In genomic region chr1:44673675-44674112, GRCh38 we compare ENCODE assay signal across 8 cellular contexts. TPM values are rescaled to one million over a fixed set of nuclear protein-coding genes. Genes with fewer than 3 reads are reported as not detected.
DNase-seq lines count a peak whose midpoint lies in the region; TF ChIP-seq lines count a peak whose summit lies in the region.

No MANE protein-coding gene starts in this region.

- WGBS in endodermal cell (ENCODE audit: insufficient coverage in 1 of 2, insufficient read length in 1 of 2), 2 experiments, result 4 to 7% methylated on average over 9 to 16 of the region's 16 CpGs

- H3K9ac ChIP-seq in Loucy (ENCODE audit: low read depth, low read length, poor library complexity, severe bottlenecking), result peak overlapping the region; percentile 71
- H3K9ac ChIP-seq in endodermal cell (ENCODE audit: extremely low read depth, low read length, poor library complexity, severe bottlenecking), result peak overlapping the region; percentile 53
- H3K9ac ChIP-seq in neural progenitor cell, result peak overlapping the region; percentile 38

- H4K20me1 ChIP-seq in Loucy (ENCODE audit: insufficient read depth, low read length, poor library complexity, severe bottlenecking), result no peaks in the 10 kb centered on the region
- no peaks in the 10 kb centered on the region for H4K20me1 ChIP-seq in neural progenitor cell (ENCODE audit: low read depth)

- H3K9me3 Mint-ChIP-seq in activated T-cell treated with anti-CD3 and anti-CD28 coated beads, Interleukin-2, amount 50 U/mL, for 24 hours, result no peaks in the 10 kb centered on the region
- no peaks in the 10 kb centered on the region for H3K9me3 Mint-ChIP-seq in endodermal cell
- H3K9me3 Mint-ChIP-seq in neural progenitor cell, result no peaks in the 10 kb centered on the region

- peaks cover 38% of the 10 kb centered on the region for H3K4me1 ChIP-seq in Loucy (ENCODE audit: insufficient read depth, low read length, poor library complexity, severe bottlenecking)
- H3K4me1 ChIP-seq in endodermal cell (ENCODE audit: control insufficient read depth, insufficient read depth, low read length), result no peaks in the 10 kb centered on the region
- peaks cover 24% of the 10 kb centered on the region for H3K4me1 ChIP-seq in neural progenitor cell

- H3K27me3 Mint-ChIP-seq in activated T-cell treated with anti-CD3 and anti-CD28 coated beads, Interleukin-2, amount 50 U/mL, for 24 hours, result no peaks in the 10 kb centered on the region
- H3K27me3 Mint-ChIP-seq in endodermal cell (ENCODE audit: insufficient read depth) (no peaks in the 10 kb centered on the region), neural progenitor cell (ENCODE audit: insufficient read depth, low read depth) (peaks cover 8% of the 10 kb centered on the region)

- in situ Hi-C loops in ACHN (cut with HindIII; ENCODE audit: low pct_ligation_motif_present, low pct_unique_long_range_greater_than_20kb, low sequenced_read_pairs), result no loop called here

- no peak for DNase-seq in activated T-cell treated with anti-CD3 and anti-CD28 coated beads, Interleukin-2, amount 50 U/mL, for 24 hours
- no peak for DNase-seq in activated T-cell treated with anti-CD3 and anti-CD28 coated beads, Interleukin-2, amount 50 U/mL, for 1 hour
- DNase-seq in endodermal cell, result no peak
- DNase-seq in neural progenitor cell (ENCODE audit: low spot score), result no peak
- no peak for DNase-seq in ACHN
- DNase-seq in NCI-H1092 treated with DMSO at 0.1 percent for 48 hours (lab: John Stamatoyannopoulos, UW), result no peak
- no peak for DNase-seq in stimulated activated CD4-positive, alpha-beta T cell treated with anti-CD3 and anti-CD28 coated beads, Interleukin-2, amount 100 ng/mL, for 24 hours

- TF ChIP-seq CTCF in Loucy (conservative IDR thresholded peaks at IDR 0.05; ENCODE audit: low read length) (no peak), endodermal cell (conservative IDR thresholded peaks at IDR 0.05) (no peak), neural progenitor cell (IDR thresholded peaks at IDR 0.05) (no peak)

- H2AFZ ChIP-seq in Loucy (ENCODE audit: low read length) (peak overlapping the region; percentile 79), neural progenitor cell (replicated peaks) (peak overlapping the region; percentile 98)

- H3K36me3 ChIP-seq in Loucy (ENCODE audit: insufficient read depth, low read length) (no peaks in the 10 kb centered on the region), endodermal cell (ENCODE audit: control insufficient read depth, insufficient read depth, low read length) (no peaks in the 10 kb centered on the region), neural progenitor cell (no peaks in the 10 kb centered on the region)

- no peaks in the 10 kb centered on the region for H3K79me2 ChIP-seq in Loucy (ENCODE audit: insufficient read depth, low read length)
- no peaks in the 10 kb centered on the region for H3K79me2 ChIP-seq in neural progenitor cell (ENCODE audit: low read depth)

- no peak overlapping the region for H3K27ac ChIP-seq in endodermal cell (ENCODE audit: low read depth, low read length)
- no peak overlapping the region for H3K27ac ChIP-seq in neural progenitor cell

- H3K4me1 Mint-ChIP-seq in activated T-cell treated with anti-CD3 and anti-CD28 coated beads, Interleukin-2, amount 50 U/mL, for 24 hours (ENCODE audit: low read depth), result peaks cover 30% of the 10 kb centered on the region
- H3K4me1 Mint-ChIP-seq in endodermal cell (peaks cover 15% of the 10 kb centered on the region), neural progenitor cell (peaks cover 41% of the 10 kb centered on the region)

- no peaks in the 10 kb centered on the region for H3K36me3 Mint-ChIP-seq in activated T-cell treated with anti-CD3 and anti-CD28 coated beads, Interleukin-2, amount 50 U/mL, for 24 hours (ENCODE audit: low read depth)
- H3K36me3 Mint-ChIP-seq in endodermal cell (ENCODE audit: low read depth), result peaks cover 5% of the 10 kb centered on the region
- no peaks in the 10 kb centered on the region for H3K36me3 Mint-ChIP-seq in neural progenitor cell

- H3K27ac Mint-ChIP-seq in activated T-cell treated with anti-CD3 and anti-CD28 coated beads, Interleukin-2, amount 50 U/mL, for 24 hours, result peak overlapping the region; percentile 93
- H3K27ac Mint-ChIP-seq in endodermal cell (peak overlapping the region; percentile 95), neural progenitor cell (peak overlapping the region; percentile 27)

- no peaks in the 10 kb centered on the region for H3K9me2 ChIP-seq in Loucy (replicated peaks; ENCODE audit: low read depth, low read length)

- H3K4me2 ChIP-seq in Loucy (ENCODE audit: low read depth, low read length, poor library complexity, severe bottlenecking), result peak overlapping the region; percentile 88
- peak overlapping the region; percentile 86 for H3K4me2 ChIP-seq in neural progenitor cell

- H3K4me3 ChIP-seq in Loucy (ENCODE audit: low read length, poor library complexity, severe bottlenecking), result peak overlapping the region; percentile 79
- H3K4me3 ChIP-seq in endodermal cell (ENCODE audit: low read length), result peak overlapping the region; percentile 86
- peak overlapping the region; percentile 82 for H3K4me3 ChIP-seq in neural progenitor cell

- no peaks in the 10 kb centered on the region for H3K27me3 ChIP-seq in Loucy (ENCODE audit: insufficient read depth, low read length, poor library complexity, severe bottlenecking)
- H3K27me3 ChIP-seq in endodermal cell (ENCODE audit: control insufficient read depth, insufficient read depth, low read length, poor library complexity, severe bottlenecking), result no peaks in the 10 kb centered on the region
- no peaks in the 10 kb centered on the region for H3K27me3 ChIP-seq in neural progenitor cell

- H3F3A ChIP-seq in Loucy (ENCODE audit: low read depth) (no peaks in the 10 kb centered on the region), neural progenitor cell (ENCODE audit: low read depth) (peaks cover 12% of the 10 kb centered on the region)

- H3K4me3 Mint-ChIP-seq in activated T-cell treated with anti-CD3 and anti-CD28 coated beads, Interleukin-2, amount 50 U/mL, for 24 hours, result peak overlapping the region; percentile 83
- H3K4me3 Mint-ChIP-seq in endodermal cell (peak overlapping the region; percentile 79), neural progenitor cell (peak overlapping the region; percentile 92)

- H3K9me3 ChIP-seq in Loucy (ENCODE audit: insufficient read depth, low read depth, low read length) (no peaks in the 10 kb centered on the region), endodermal cell (ENCODE audit: control insufficient read depth, low read length) (no peaks in the 10 kb centered on the region), neural progenitor cell (ENCODE audit: low read depth) (no peaks in the 10 kb centered on the region)

RNA-seq across cellular contexts. Expression of gene TMEM53, which starts 0.6 kb away (rescaled TPM):
- 10 to 100 TPM; 10.2 to 10.8 TPM for total RNA-seq in endodermal cell
- 8.4 TPM for polyA plus RNA-seq in endodermal cell (2013, experiment 1 of 2)
- polyA plus RNA-seq in endodermal cell (2013, experiment 2 of 2), result 10.2 TPM
- 5.0 and 6.7 TPM in 2 replicates for total RNA-seq in neural progenitor cell (ENCODE audit: low replicate concordance)

RNA-seq across cellular contexts. Expression of gene ARMH1, which starts 0.8 kb away (rescaled TPM):
- total RNA-seq in endodermal cell (1 to 10 TPM; 3.9 to 6.3 TPM), neural progenitor cell (ENCODE audit: low replicate concordance) (3.6 and 11.4 TPM in 2 replicates)
- 6.3 TPM for polyA plus RNA-seq in endodermal cell (2013, experiment 1 of 2)
- 3.6 TPM for polyA plus RNA-seq in endodermal cell (2013, experiment 2 of 2)

RNA-seq across cellular contexts. Expression of gene RNU5D-1, which starts 57.3 kb away (rescaled TPM):
- total RNA-seq in endodermal cell (not detected), neural progenitor cell (ENCODE audit: low replicate concordance) (not detected in 2 replicates)
- 3,859 TPM for polyA plus RNA-seq in endodermal cell (2013, experiment 1 of 2)
- 7,427 TPM for polyA plus RNA-seq in endodermal cell (2013, experiment 2 of 2)

Comparison
In these comparisons a context has a peak if more than half of its experiments do, and no peak if none do; other contexts are left out.
1. H3K27ac Mint-ChIP-seq: peak in every context shown above with its lines; median percentile 95 in endodermal cell; 93 in activated T-cell treated with anti-CD3 and anti-CD28 coated beads, Interleukin-2, amount 50 U/mL, for 24 hours; 27 in neural progenitor cell.